Comparison of ENCODE assay signal across 8 cellular contexts in the genomic region with DNA sequence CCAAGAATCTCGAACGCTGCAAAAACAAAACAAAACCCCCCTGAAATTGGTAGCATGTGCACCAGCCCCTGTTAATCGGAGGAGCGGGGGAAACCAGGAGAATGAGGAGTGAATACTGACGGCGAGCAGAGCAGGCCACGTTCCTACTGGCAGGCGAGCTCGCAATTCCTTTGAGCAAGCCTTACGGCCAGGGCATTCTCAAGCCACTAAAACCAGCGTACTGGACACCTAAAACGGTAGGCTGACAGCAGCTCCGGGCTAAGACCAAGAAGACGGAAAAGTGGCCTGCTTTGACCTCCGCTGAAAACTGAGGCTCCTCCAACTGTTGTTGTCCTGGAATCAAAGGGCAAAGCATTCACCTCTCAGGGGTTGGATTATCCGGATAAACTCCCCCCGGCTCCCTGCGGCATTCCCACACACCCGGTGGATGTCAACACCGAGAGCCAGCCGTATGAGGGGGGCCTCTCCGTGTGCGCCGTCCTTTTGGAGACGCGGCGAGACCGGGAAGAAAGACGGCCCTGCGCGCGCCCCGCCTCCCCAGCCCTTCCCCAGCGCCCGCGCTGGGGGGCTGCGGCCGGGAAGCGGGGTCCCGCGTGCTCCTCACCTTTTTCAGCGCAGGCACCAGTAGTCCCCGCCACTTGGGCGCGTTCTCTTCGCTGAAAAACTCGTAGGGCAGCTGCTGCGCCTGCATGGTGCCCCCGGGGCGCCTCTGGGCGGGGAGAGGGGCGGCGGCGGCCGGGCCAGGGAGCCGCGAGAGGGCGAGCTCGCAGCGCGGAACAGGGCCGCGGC. TPM values are rescaled to one million over a fixed set of nuclear protein-coding genes. Genes with fewer than 3 reads are reported as not detected.
DNase-seq lines count a peak whose midpoint lies in the region; ATAC-seq, FAIRE-seq and TF ChIP-seq lines count a peak whose summit lies in the region.

No MANE protein-coding gene starts in this region.

- H3K4me1 ChIP-seq in HUES6 (ENCODE audit: control insufficient read depth, insufficient read depth, low read length) (peaks cover 19% of the 10 kb centered on the region), right cardiac atrium (ENCODE audit: control insufficient read depth, insufficient read depth, low read length) (no peaks in the 10 kb centered on the region), psoas muscle (peaks cover 54% of the 10 kb centered on the region)

- intact Hi-C loops in right cardiac atrium (cut with DNase I) (loop anchor here (5.0 to 10.0 kb wide), 2 partner anchors 55 to 107 kb away; no protein-coding TSS in a partner anchor), psoas muscle (cut with DNase I) (loop anchor here (1.0 to 2.0 kb wide), 2 partner anchors 107 to 108 kb away; no protein-coding TSS in a partner anchor)

- under 1% methylated on average over 63 of the region's 63 CpGs for WGBS in right cardiac atrium
- 0% methylated on average over 53 to 63 of the region's 63 CpGs for WGBS in psoas muscle, 3 donors

- peak; percentile 29 for TF ChIP-seq CTCF in psoas muscle (IDR thresholded peaks at IDR 0.05)

- peak overlapping the region; percentile 75 for H3K4me3 ChIP-seq in HUES6 (ENCODE audit: low read depth, low read length)
- H3K4me3 ChIP-seq in right cardiac atrium (ENCODE audit: low read length), result peak overlapping the region; percentile 91
- peak overlapping the region; percentile 92 for H3K4me3 ChIP-seq in psoas muscle

- H3K27me3 ChIP-seq in HUES6 (ENCODE audit: control insufficient read depth, insufficient read depth, low read length), result no peaks in the 10 kb centered on the region
- no peaks in the 10 kb centered on the region for H3K27me3 ChIP-seq in right cardiac atrium (ENCODE audit: control insufficient read depth, insufficient read depth)
- H3K27me3 ChIP-seq in psoas muscle (ENCODE audit: insufficient read depth in 3 of 3, low read length in 2 of 3), result no peaks in the 10 kb centered on the region

- peak; percentile 35 for ATAC-seq in GM21447 (IDR thresholded peaks at IDR 0.05; ENCODE audit: unreplicated experiment)
- peak; percentile 63 to 65 for ATAC-seq in right cardiac atrium
- peak; percentile 53 to 64 (median 60) for ATAC-seq in psoas muscle

- peak; percentile 62 for DNase-seq in Daoy (ENCODE audit: low read depth)
- DNase-seq in SW480 (ENCODE audit: low spot score), result peak; percentile 63
- peak in 45 of 56 donors; percentile 2 to 61 (median 36) for DNase-seq in amygdala (lab: John Stamatoyannopoulos, UW)
- DNase-seq in right cardiac atrium, result peak; percentile 56 to 87 (median 84)
- DNase-seq in psoas muscle, result peak; percentile 62 to 80
- DNase-seq in HTR-8/SVneo (ENCODE audit: insufficient read length, low spot score), result no peak

- FAIRE-seq in HTR-8/SVneo (lab: Jason Lieb, UNC), result no peak

- H3K27ac ChIP-seq in HUES6 (ENCODE audit: low read depth, low read length), result peak overlapping the region; percentile 35; the same call in 1 of the 2 replicates
- peak overlapping the region; percentile 86 for H3K27ac ChIP-seq in right cardiac atrium (ENCODE audit: low read length)
- H3K27ac ChIP-seq in psoas muscle, result peak overlapping the region; percentile 94

- H3K9me3 ChIP-seq in HUES6 (ENCODE audit: control insufficient read depth, insufficient read depth, low read depth, low read length) (no peaks in the 10 kb centered on the region), right cardiac atrium (ENCODE audit: control insufficient read depth, low read length) (no peaks in the 10 kb centered on the region), psoas muscle (no peaks in the 10 kb centered on the region)

- peak overlapping the region; percentile 75 for H3K9ac ChIP-seq in HUES6 (ENCODE audit: low read length)

- H3K36me3 ChIP-seq in HUES6 (ENCODE audit: control insufficient read depth, insufficient read depth, low read length) (no peaks in the 10 kb centered on the region), psoas muscle (ENCODE audit: insufficient read depth in 1 of 2, low read depth in 1 of 2) (peaks cover 0 to 5% of the 10 kb centered on the region in 2 donors)

RNA-seq across cellular contexts. Expression of a gene that starts 0.9 kb away (rescaled TPM):
- 6.6 and 21.2 TPM in 2 replicates for total RNA-seq in Daoy (2014; rRNA removed; shearing (Covaris generic))
- total RNA-seq in right cardiac atrium (10 to 100 TPM; 19.1 to 30.4 (median 23.1) TPM), psoas muscle (10 to 100 TPM; 25.4 to 35.7 (median 33.1) TPM)
- polyA plus RNA-seq in right cardiac atrium (6.7 TPM), psoas muscle (10 to 100 TPM in 1 of 3 donors, 1 to 10 TPM in 2; 4.9 to 24.7 (median 8.0) TPM)

Comparison
In these comparisons a context has a peak if more than half of its experiments do, and no peak if none do; other contexts are left out.
1. H3K27ac ChIP-seq: peak in every context shown above with its lines; median percentile 94 in psoas muscle; 86 in right cardiac atrium; 35 in HUES6.